9 cellular contexts compared by ENCODE assay signal in the genomic region with DNA sequence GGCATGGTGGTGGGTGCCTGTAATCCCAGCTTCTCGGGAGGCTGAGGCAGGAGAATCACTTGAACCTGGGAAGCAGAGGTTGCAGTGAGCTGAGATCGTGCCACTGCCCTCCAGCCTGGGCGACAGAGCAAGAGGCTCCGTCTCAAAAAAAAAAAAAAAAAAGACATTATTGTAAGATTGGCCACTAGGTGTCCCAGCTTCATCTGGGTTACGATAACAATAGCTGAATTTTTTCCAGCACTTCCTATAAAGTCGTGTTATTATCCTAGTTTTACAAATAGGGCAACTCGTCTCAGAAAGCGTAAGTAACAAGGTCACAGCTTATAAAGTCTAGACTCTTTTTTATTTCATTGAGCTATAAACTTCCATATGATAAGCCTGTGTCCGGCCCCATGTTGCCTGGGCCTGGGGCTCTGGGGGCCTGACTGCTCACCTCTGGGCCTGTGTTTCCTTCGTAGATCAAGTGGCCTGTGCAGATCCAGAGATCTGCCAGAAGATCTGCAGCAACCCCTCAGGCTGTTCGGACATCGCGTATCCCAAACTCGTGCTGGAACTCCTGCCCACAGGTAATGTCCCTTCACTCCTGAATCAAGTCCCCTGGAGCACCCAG.
DNase-seq lines count a peak whose midpoint lies in the region; ATAC-seq, FAIRE-seq and TF ChIP-seq lines count a peak whose summit lies in the region.
"Had no signal": no experiment of that assay in that cellular context is flagged by ENCODE, and none has a peak within 500 bp of the region (broad histone marks: within the 10 kb centered on the region; RNA-seq: fewer than 3 reads in every experiment).

No MANE protein-coding gene starts in this region.

- in situ Hi-C loops in HepG2 (cut with HindIII; ENCODE audit: extremely low pct_ligation_motif_present, low pct_unique_long_range_greater_than_20kb) = no loop called here

- H4K20me1 ChIP-seq in HepG2 (ENCODE audit: insufficient read depth, low read length) = no peaks in the 10 kb centered on the region

- H3K79me2 ChIP-seq in HepG2 (ENCODE audit: insufficient read depth, low read length) = no peaks in the 10 kb centered on the region

- no peak overlapping the region for H3K4me3 ChIP-seq in BJ (ENCODE audit: low read depth, low read length)
- H3K4me3 ChIP-seq in HepG2 (replicated peaks in 1 of 3; ENCODE audit: insufficient read depth in 1 of 3, low read depth in 2 of 3, low read length in 3 of 3) = no peak overlapping the region

- no peak overlapping the region for H3K27ac ChIP-seq in HepG2 (ENCODE audit: extremely low read length, insufficient read depth, low read length)

- peak; percentile 62 for ATAC-seq in HepG2
- ATAC-seq in GM19467 (IDR thresholded peaks at IDR 0.05; ENCODE audit: unreplicated experiment) = no peak

- H3K9me3 Mint-ChIP-seq in activated naive CD8-positive, alpha-beta T cell treated with anti-CD3 and anti-CD28 coated beads for 36 hours = no peaks in the 10 kb centered on the region
- H3K9me3 Mint-ChIP-seq: activated CD4-positive, alpha-beta memory T cell treated with anti-CD3 and anti-CD28 coated beads, Interleukin-2, amount 10 ng/mL, durations not matched to agents 7 days and 5 days had no signal

- no peaks in the 10 kb centered on the region for H3K27me3 Mint-ChIP-seq in activated naive CD8-positive, alpha-beta T cell treated with anti-CD3 and anti-CD28 coated beads for 36 hours

- H3K36me3 ChIP-seq in BJ (ENCODE audit: control insufficient read depth, insufficient read depth, low read length) (no peaks in the 10 kb centered on the region), HepG2 (replicated peaks in 1 of 2; ENCODE audit: control insufficient read depth in 1 of 2, insufficient read depth in 2 of 2, low read length in 2 of 2) (no peaks in the 10 kb centered on the region)

- TF ChIP-seq POLR2A in HepG2 (IDR thresholded peaks at IDR 0.05; ENCODE audit: insufficient read depth in 1 of 2, low read depth in 2 of 2, low read length in 2 of 2) = no peak

- no TSS peak for BruUV-seq in HepG2 (replicated peaks; lab: Mats Ljungman, UMichigan)

- CTCF ChIA-PET in BJ (lab: Yijun Ruan, JAX) (interaction anchor here (0.6 to 3.5 kb wide), 16 partner anchors 9 to 339 kb away, joined by 3 to 16 read pairs (median 4); no protein-coding TSS in a partner anchor), HepG2 (lab: Yijun Ruan, JAX; ENCODE audit: low intra/inter-chr PET ratio, low total read pairs) (no interaction called here)

- H3K27me3 ChIP-seq in BJ (ENCODE audit: control insufficient read depth, insufficient read depth, low read length) (no peaks in the 10 kb centered on the region), HepG2 (ENCODE audit: control insufficient read depth in 1 of 2, insufficient read depth in 2 of 2, low read length in 2 of 2) (no peaks in the 10 kb centered on the region)

- H2AFZ ChIP-seq in HepG2 (ENCODE audit: low read length) = no peak overlapping the region

- no peak for TF ChIP-seq RAD21 in HepG2 (CRISPR knock-in tag; IDR thresholded peaks at IDR 0.05)

- no peaks in the 10 kb centered on the region for H3K36me3 Mint-ChIP-seq in activated naive CD8-positive, alpha-beta T cell treated with anti-CD3 and anti-CD28 coated beads for 36 hours

- intact Hi-C loops in HepG2 (cut with micrococcal nuclease; ENCODE audit: unreplicated experiment) = no loop called here
- intact Hi-C loops in head of caudate nucleus (cut with DNase I) = no loop called here

- TF ChIP-seq EP300 in HepG2 (IDR thresholded peaks at IDR 0.05; ENCODE audit: low read depth in 2 of 2, low read length in 2 of 2) (no peak), HepG2 (CRISPR knock-in tag; IDR thresholded peaks at IDR 0.05; ENCODE audit: borderline replicate concordance) (no peak)

- no peaks in the 10 kb centered on the region for H3K9me3 ChIP-seq in HepG2 (ENCODE audit: low read length)

- H3K4me3 Mint-ChIP-seq in activated naive CD8-positive, alpha-beta T cell treated with anti-CD3 and anti-CD28 coated beads for 36 hours = no peak overlapping the region
- H3K4me3 Mint-ChIP-seq: activated CD4-positive, alpha-beta memory T cell treated with anti-CD3 and anti-CD28 coated beads, Interleukin-2, amount 10 ng/mL, durations not matched to agents 7 days and 5 days had no signal

- POLR2A ChIA-PET in BJ (lab: Charles Lee) = no interaction called here
- POLR2A ChIA-PET in HepG2 (lab: Yijun Ruan, JAX) = no interaction called here

- peaks cover 2% of the 10 kb centered on the region for H3K4me1 Mint-ChIP-seq in activated naive CD8-positive, alpha-beta T cell treated with anti-CD3 and anti-CD28 coated beads for 36 hours
- H3K4me1 Mint-ChIP-seq: activated CD4-positive, alpha-beta memory T cell treated with anti-CD3 and anti-CD28 coated beads, Interleukin-2, amount 10 ng/mL, durations not matched to agents 7 days and 5 days had no signal

- no peaks in the 10 kb centered on the region for H3K4me1 ChIP-seq in HepG2 (ENCODE audit: insufficient read depth, low read length)

- no peak for DNase-seq in BJ (ENCODE audit: low read depth)
- DNase-seq in HCEC 1CT = peak; percentile 22
- peak; percentile 31 for DNase-seq in astrocyte of the hippocampus (ENCODE audit: low read depth, low spot score)
- peak; percentile 11 for DNase-seq in HepG2 (ENCODE audit: low spot score)
- DNase-seq in head of caudate nucleus = no peak
- DNase-seq in activated naive CD8-positive, alpha-beta T cell treated with anti-CD3 and anti-CD28 coated beads for 36 hours = no peak
- no peak for DNase-seq in NCI-H187 (lab: John Stamatoyannopoulos, UW)
- DNase-seq: activated CD4-positive, alpha-beta memory T cell treated with anti-CD3 and anti-CD28 coated beads, Interleukin-2, amount 10 ng/mL, durations not matched to agents 7 days and 5 days had no signal

- H3K27ac Mint-ChIP-seq in activated naive CD8-positive, alpha-beta T cell treated with anti-CD3 and anti-CD28 coated beads for 36 hours = no peak overlapping the region
- H3K27ac Mint-ChIP-seq: activated CD4-positive, alpha-beta memory T cell treated with anti-CD3 and anti-CD28 coated beads, Interleukin-2, amount 10 ng/mL, durations not matched to agents 7 days and 5 days had no signal

- TF ChIP-seq CTCF in BJ (IDR thresholded peaks at IDR 0.05; ENCODE audit: insufficient read depth, low read depth, low read length) (peak; percentile 58), HepG2 (CRISPR knock-in tag; IDR thresholded peaks at IDR 0.05) (peak; percentile 57)

- no peak overlapping the region for H3K9ac ChIP-seq in HepG2 (ENCODE audit: insufficient read depth, low read depth, low read length)

- no peak overlapping the region for H3K4me2 ChIP-seq in HepG2 (ENCODE audit: low read depth, low read length)

- 70% methylated on average over 14 of the region's 14 CpGs for WGBS in HepG2 (ENCODE audit: low lambda C conversion rate)

- FAIRE-seq in HepG2 (lab: Jason Lieb, UNC) = no peak

TF ChIP-seq in HepG2, 621 proteins besides CTCF, POLR2A, EP300 and RAD21:
- 0 out of 2 replicates have a peak, but pooled peaks have one; percentile 31 for TF ChIP-seq ZNF746 (CRISPR knock-in tag; IDR thresholded peaks at IDR 0.05)
- TF ChIP-seq, protein P1, sequence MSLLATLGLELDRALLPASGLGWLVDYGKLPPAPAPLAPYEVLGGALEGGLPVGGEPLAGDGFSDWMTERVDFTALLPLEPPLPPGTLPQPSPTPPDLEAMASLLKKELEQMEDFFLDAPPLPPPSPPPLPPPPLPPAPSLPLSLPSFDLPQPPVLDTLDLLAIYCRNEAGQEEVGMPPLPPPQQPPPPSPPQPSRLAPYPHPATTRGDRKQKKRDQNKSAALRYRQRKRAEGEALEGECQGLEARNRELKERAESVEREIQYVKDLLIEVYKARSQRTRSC (CRISPR knock-in tag; IDR thresholded peaks at IDR 0.05; ENCODE audit: low read depth) = no peak
- TF ChIP-seq RARG (CRISPR knock-in tag; IDR thresholded peaks at IDR 0.05; ENCODE audit: low read depth) = no peak
- no peak for TF ChIP-seq ZNF564 (CRISPR knock-in tag; IDR thresholded peaks at IDR 0.05)
- TF ChIP-seq, protein P2, sequence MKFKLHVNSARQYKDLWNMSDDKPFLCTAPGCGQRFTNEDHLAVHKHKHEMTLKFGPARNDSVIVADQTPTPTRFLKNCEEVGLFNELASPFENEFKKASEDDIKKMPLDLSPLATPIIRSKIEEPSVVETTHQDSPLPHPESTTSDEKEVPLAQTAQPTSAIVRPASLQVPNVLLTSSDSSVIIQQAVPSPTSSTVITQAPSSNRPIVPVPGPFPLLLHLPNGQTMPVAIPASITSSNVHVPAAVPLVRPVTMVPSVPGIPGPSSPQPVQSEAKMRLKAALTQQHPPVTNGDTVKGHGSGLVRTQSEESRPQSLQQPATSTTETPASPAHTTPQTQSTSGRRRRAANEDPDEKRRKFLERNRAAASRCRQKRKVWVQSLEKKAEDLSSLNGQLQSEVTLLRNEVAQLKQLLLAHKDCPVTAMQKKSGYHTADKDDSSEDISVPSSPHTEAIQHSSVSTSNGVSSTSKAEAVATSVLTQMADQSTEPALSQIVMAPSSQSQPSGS (CRISPR knock-in tag; IDR thresholded peaks at IDR 0.05) = no peak
- TF ChIP-seq BCL6 (CRISPR knock-in tag; IDR thresholded peaks at IDR 0.05) = no peak
- TF ChIP-seq PPARG (CRISPR knock-in tag; conservative IDR thresholded peaks at IDR 0.05) = no peak
- TF ChIP-seq, protein P3, sequence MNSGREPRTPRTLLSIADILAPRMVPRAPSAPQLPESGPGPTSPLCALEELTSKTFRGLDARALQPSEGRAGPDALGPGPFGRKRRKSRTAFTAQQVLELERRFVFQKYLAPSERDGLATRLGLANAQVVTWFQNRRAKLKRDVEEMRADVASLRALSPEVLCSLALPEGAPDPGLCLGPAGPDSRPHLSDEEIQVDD (CRISPR knock-in tag; IDR thresholded peaks at IDR 0.05; ENCODE audit: borderline replicate concordance) = no peak
- TF ChIP-seq TBL1XR1 (IDR thresholded peaks at IDR 0.05; ENCODE audit: borderline replicate concordance, low read length, partially characterized antibody) = no peak
- TF ChIP-seq STAG1 (CRISPR knock-in tag; IDR thresholded peaks at IDR 0.05) = peak; percentile 50
- TF ChIP-seq, protein P4, sequence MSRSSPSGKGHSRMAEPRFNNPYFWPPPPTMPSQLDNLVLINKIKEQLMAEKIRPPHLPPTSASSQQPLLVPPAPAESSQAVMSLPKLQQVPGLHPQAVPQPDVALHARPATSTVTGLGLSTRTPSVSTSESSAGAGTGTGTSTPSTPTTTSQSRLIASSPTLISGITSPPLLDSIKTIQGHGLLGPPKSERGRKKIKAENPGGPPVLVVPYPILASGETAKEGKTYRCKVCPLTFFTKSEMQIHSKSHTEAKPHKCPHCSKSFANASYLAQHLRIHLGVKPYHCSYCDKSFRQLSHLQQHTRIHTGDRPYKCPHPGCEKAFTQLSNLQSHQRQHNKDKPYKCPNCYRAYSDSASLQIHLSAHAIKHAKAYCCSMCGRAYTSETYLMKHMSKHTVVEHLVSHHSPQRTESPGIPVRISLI (CRISPR knock-in tag; IDR thresholded peaks at IDR 0.05; ENCODE audit: borderline replicate concordance) = peak; percentile 95

Comparison
In these comparisons a context has a peak if more than half of its experiments do, and no peak if none do; other contexts are left out.
1. DNase-seq: peak in HCEC 1CT (single experiment), astrocyte of the hippocampus (single experiment) and HepG2 (single experiment); none in BJ (single experiment), head of caudate nucleus (0 of 42), activated naive CD8-positive, alpha-beta T cell treated with anti-CD3 and anti-CD28 coated beads for 36 hours (single experiment) and NCI-H187 (0 of 2).